ENCODE assay signal across 8 cellular contexts in the genomic region with DNA sequence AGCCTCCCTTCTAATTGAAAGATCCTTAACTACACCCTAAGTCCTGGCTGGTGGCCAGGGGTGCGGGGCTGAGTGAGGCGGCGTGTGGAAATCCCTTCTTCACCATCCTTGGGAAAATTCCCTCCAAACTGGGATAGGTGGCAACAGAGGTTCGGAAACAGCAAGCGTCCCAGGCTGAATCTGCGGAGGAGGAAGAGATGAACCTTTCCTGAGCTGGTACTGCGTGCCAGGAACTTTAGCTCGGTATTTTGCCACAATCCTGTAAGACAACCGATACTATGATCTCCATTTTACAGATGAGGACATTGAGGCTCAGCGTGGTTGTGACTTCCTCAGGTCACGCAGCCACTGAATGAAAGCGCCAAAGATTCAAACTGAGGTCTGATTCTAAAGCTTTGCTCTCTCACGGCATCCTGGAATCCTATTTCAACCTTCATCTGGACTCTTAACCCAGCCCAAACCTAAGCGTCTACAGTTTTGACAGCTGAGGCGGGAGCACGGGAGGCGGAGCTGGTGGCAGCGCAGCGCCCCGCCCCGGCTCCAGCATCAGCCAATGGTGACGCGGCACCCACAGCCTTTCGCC. TPM values are rescaled to one million over a fixed set of nuclear protein-coding genes. Genes with fewer than 3 reads are reported as not detected.
DNase-seq lines count a peak whose midpoint lies in the region; ATAC-seq and TF ChIP-seq lines count a peak whose summit lies in the region.

No MANE protein-coding gene starts in this region.

- H3K36me3 ChIP-seq in HUES6 (ENCODE audit: control insufficient read depth, insufficient read depth, low read length) = no peaks in the 10 kb centered on the region
- H3K36me3 ChIP-seq in mucosa of stomach (ENCODE audit: control insufficient read depth, insufficient read depth, low read length) = no peaks in the 10 kb centered on the region

- H3K9me3 ChIP-seq in HUES6 (ENCODE audit: control insufficient read depth, insufficient read depth, low read depth, low read length) (no peaks in the 10 kb centered on the region), mucosa of stomach (ENCODE audit: control insufficient read depth, low read length) (no peaks in the 10 kb centered on the region)

- peaks cover 3% of the 10 kb centered on the region for H3K36me3 Mint-ChIP-seq in chondrocyte (ENCODE audit: low read depth)

- peak overlapping the region; percentile 89 for H3K27ac Mint-ChIP-seq in chondrocyte (ENCODE audit: unreplicated experiment)

- H3K9ac ChIP-seq in HUES6 (ENCODE audit: low read length) (no peak overlapping the region), mucosa of stomach (ENCODE audit: low read length) (peak overlapping the region; percentile 63)

- H3K27ac ChIP-seq in HUES6 (ENCODE audit: low read depth, low read length) = no peak overlapping the region

- peaks cover 16% of the 10 kb centered on the region for H3K27me3 Mint-ChIP-seq in chondrocyte (ENCODE audit: low read depth)

- no peak for DNase-seq in chondrocyte (ENCODE audit: low spot score)
- DNase-seq in NCI-H2227 (lab: John Stamatoyannopoulos, UW; ENCODE audit: unreplicated experiment) = no peak
- DNase-seq in SKM-1 treated with dmso at 0.1 percent for 144 hours (lab: John Stamatoyannopoulos, UW; ENCODE audit: unreplicated experiment) = no peak
- no peak for DNase-seq in NCI-H1694 (lab: John Stamatoyannopoulos, UW)
- DNase-seq in NCI-H187 (lab: John Stamatoyannopoulos, UW) = no peak

- H3K4me3 ChIP-seq in HUES6 (ENCODE audit: low read depth, low read length) (peak overlapping the region; percentile 50), mucosa of stomach (ENCODE audit: low read length) (peak overlapping the region; percentile 52)

- H3K9me3 Mint-ChIP-seq in chondrocyte (ENCODE audit: low read depth) = no peaks in the 10 kb centered on the region

- H3K4me1 ChIP-seq in HUES6 (ENCODE audit: control insufficient read depth, insufficient read depth, low read length) (peaks cover 26% of the 10 kb centered on the region), mucosa of stomach (ENCODE audit: control insufficient read depth, insufficient read depth, low read length) (peaks cover 5% of the 10 kb centered on the region)

- H3K4me3 Mint-ChIP-seq in chondrocyte (ENCODE audit: unreplicated experiment) = peak overlapping the region; percentile 80

- peaks cover 32% of the 10 kb centered on the region for H3K4me1 Mint-ChIP-seq in chondrocyte (ENCODE audit: low read depth)

- peaks cover 6% of the 10 kb centered on the region; the same call in 1 of the 2 replicates for H3K27me3 ChIP-seq in HUES6 (ENCODE audit: control insufficient read depth, insufficient read depth, low read length)
- H3K27me3 ChIP-seq in mucosa of stomach (ENCODE audit: control insufficient read depth, insufficient read depth, low read length) = no peaks in the 10 kb centered on the region

- no peak for TF ChIP-seq CTCF in chondrocyte (IDR thresholded peaks at IDR 0.05)

- peak; percentile 7 for ATAC-seq in GM18868 (IDR thresholded peaks at IDR 0.05; ENCODE audit: unreplicated experiment)

RNA-seq across cellular contexts. Expression of gene CYLD, which starts 0.6 kb away (rescaled TPM):
- total RNA-seq in chondrocyte = 30.3 to 35.8 TPM (median 33.4 TPM) in 3 replicates

RNA-seq across cellular contexts. Expression of gene NOD2, which starts 47.9 kb away (rescaled TPM):
- total RNA-seq in chondrocyte = 0.05 to 0.44 TPM (median 0.07 TPM) in 3 replicates
